In genomic region chr3:12179441-12179840, GRCh38 we compare ENCODE assay signal across 17 cellular contexts. TPM values are rescaled to one million over a fixed set of nuclear protein-coding genes. Genes with fewer than 3 reads are reported as not detected.
DNase-seq lines count a peak whose midpoint lies in the region; ATAC-seq and TF ChIP-seq lines count a peak whose summit lies in the region.
"Had no signal": no experiment of that assay in that cellular context is flagged by ENCODE, and none has a peak within 500 bp of the region (broad histone marks: within the 10 kb centered on the region; RNA-seq: fewer than 3 reads in every experiment).

No MANE protein-coding gene starts in this region.

- DNase-seq in activated T-cell treated with anti-CD3 and anti-CD28 coated beads, Interleukin-2, amount 50 U/mL, for 72 hours: no peak
- DNase-seq in activated T-cell treated with anti-CD3 and anti-CD28 coated beads, Interleukin-2, amount 50 U/mL, for 1 hour: no peak
- DNase-seq in stimulated activated naive CD8-positive, alpha-beta T cell treated with anti-CD3 and anti-CD28 coated beads, Interleukin-15, Interleukin-2, amounts not matched to agents 100 U/mL and 50 U/mL, for 24 hours: no peak
- DNase-seq in GM20000 (ENCODE audit: low spot score) (no peak), NCI-H82 treated with DMSO at 0.1 percent for 48 hours (lab: John Stamatoyannopoulos, UW; ENCODE audit: unreplicated experiment) (no peak)
- DNase-seq in stimulated activated CD8-positive, alpha-beta memory T cell treated with anti-CD3 and anti-CD28 coated beads, Interleukin-4, amount 100 ng/mL, for 48 hours: no peak
- DNase-seq: CD8-positive, alpha-beta T cell; GF-D8; HFFc6; KBM-7; NCI-H146; NCI-H2081 treated with DMSO at 0.1 percent for 48 hours; NCI-H2227 treated with DMSO at 0.1 percent for 48 hours had no signal

- no peak for TF ChIP-seq CTCF in GM20000 (IDR thresholded peaks at IDR 0.05; ENCODE audit: extremely low read depth, missing control alignments)

- no peak overlapping the region for H3K4me3 Mint-ChIP-seq in activated T-cell treated with anti-CD3 and anti-CD28 coated beads, Interleukin-2, amount 50 U/mL, for 72 hours
- peak overlapping the region; percentile 12 for H3K4me3 Mint-ChIP-seq in activated T-helper 17 cell treated with anti-CD3 and anti-CD28 coated beads, Interleukin-2, amount 50 U/mL, for 72 hours
- H3K4me3 Mint-ChIP-seq: B cell; CD8-positive, alpha-beta T cell; HFFc6 had no signal

- peak; percentile 91 to 93 for ATAC-seq in activated T-cell treated with anti-CD3 and anti-CD28 coated beads, Interleukin-2, amount 50 U/mL, for 72 hours (replicated peaks in 1 of 2)
- ATAC-seq in GM21717 (IDR thresholded peaks at IDR 0.05; ENCODE audit: unreplicated experiment): peak; percentile 36
- peak; percentile 93 for ATAC-seq in activated T-helper 17 cell treated with anti-CD3 and anti-CD28 coated beads, Interleukin-2, amount 50 U/mL, for 72 hours (replicated peaks)
- peak; percentile 85 for ATAC-seq in stimulated activated naive CD8-positive, alpha-beta T cell treated with anti-CD3 and anti-CD28 coated beads, Interleukin-15, Interleukin-2, amounts not matched to agents 100 U/mL and 50 U/mL, for 24 hours
- ATAC-seq: CD8-positive, alpha-beta T cell; Right ventricle myocardium inferior had no signal

- peaks cover 2 to 3% of the 10 kb centered on the region in 2 donors for H3K9me3 Mint-ChIP-seq in activated T-cell treated with anti-CD3 and anti-CD28 coated beads, Interleukin-2, amount 50 U/mL, for 72 hours
- H3K9me3 Mint-ChIP-seq in activated T-helper 17 cell treated with anti-CD3 and anti-CD28 coated beads, Interleukin-2, amount 50 U/mL, for 72 hours: no peaks in the 10 kb centered on the region
- H3K9me3 Mint-ChIP-seq: CD8-positive, alpha-beta T cell; HFFc6 had no signal

- peak overlapping the region; percentile 24 for H3K27ac Mint-ChIP-seq in activated T-cell treated with anti-CD3 and anti-CD28 coated beads, Interleukin-2, amount 50 U/mL, for 72 hours
- no peak overlapping the region for H3K27ac Mint-ChIP-seq in activated T-helper 17 cell treated with anti-CD3 and anti-CD28 coated beads, Interleukin-2, amount 50 U/mL, for 72 hours
- H3K27ac Mint-ChIP-seq: B cell; CD8-positive, alpha-beta T cell; HFFc6 had no signal

- peaks cover 48% of the 10 kb centered on the region for H3K4me1 Mint-ChIP-seq in activated T-cell treated with anti-CD3 and anti-CD28 coated beads, Interleukin-2, amount 50 U/mL, for 72 hours (ENCODE audit: low read depth)
- peaks cover 13% of the 10 kb centered on the region for H3K4me1 Mint-ChIP-seq in activated T-helper 17 cell treated with anti-CD3 and anti-CD28 coated beads, Interleukin-2, amount 50 U/mL, for 72 hours
- H3K4me1 Mint-ChIP-seq: B cell had no signal

- H3K36me3 Mint-ChIP-seq in activated T-cell treated with anti-CD3 and anti-CD28 coated beads, Interleukin-2, amount 50 U/mL, for 72 hours (ENCODE audit: insufficient read depth in 2 of 2): peaks cover 0 to 2% of the 10 kb centered on the region in 2 donors
- no peaks in the 10 kb centered on the region for H3K36me3 Mint-ChIP-seq in activated T-helper 17 cell treated with anti-CD3 and anti-CD28 coated beads, Interleukin-2, amount 50 U/mL, for 72 hours (ENCODE audit: low read depth)
- H3K36me3 Mint-ChIP-seq: CD8-positive, alpha-beta T cell had no signal

- H3K27me3 Mint-ChIP-seq in activated T-cell treated with anti-CD3 and anti-CD28 coated beads, Interleukin-2, amount 50 U/mL, for 72 hours (ENCODE audit: low read depth): peaks cover 12% of the 10 kb centered on the region
- H3K27me3 Mint-ChIP-seq in activated T-helper 17 cell treated with anti-CD3 and anti-CD28 coated beads, Interleukin-2, amount 50 U/mL, for 72 hours: no peaks in the 10 kb centered on the region

RNA-seq across cellular contexts. Expression of gene TIMP4, which starts 20.7 kb away (rescaled TPM):
- under 1 TPM; 0.24 to 0.28 TPM for total RNA-seq in activated T-cell treated with anti-CD3 and anti-CD28 coated beads, Interleukin-2, amount 50 U/mL, for 72 hours
- not detected for total RNA-seq in activated T-helper 17 cell treated with anti-CD3 and anti-CD28 coated beads, Interleukin-2, amount 50 U/mL, for 72 hours
- total RNA-seq: B cell; CD8-positive, alpha-beta T cell had no signal

Comparison
In these comparisons a context has a peak if more than half of its experiments do, and no peak if none do; other contexts are left out.
1. ATAC-seq: peak in every context shown above with its lines; median percentile 93 in activated T-helper 17 cell treated with anti-CD3 and anti-CD28 coated beads, Interleukin-2, amount 50 U/mL, for 72 hours; 92 in activated T-cell treated with anti-CD3 and anti-CD28 coated beads, Interleukin-2, amount 50 U/mL, for 72 hours; 85 in stimulated activated naive CD8-positive, alpha-beta T cell treated with anti-CD3 and anti-CD28 coated beads, Interleukin-15, Interleukin-2, amounts not matched to agents 100 U/mL and 50 U/mL, for 24 hours; 36 in GM21717.